Comparison of ENCODE assay signal across 9 cellular contexts in genomic region chr18:68428026-68428425, GRCh38.
A peak's percentile ranks its signal among the peaks of the same experiment; 100 is the strongest.
DNase-seq lines count a peak whose midpoint lies in the region; FAIRE-seq and TF ChIP-seq lines count a peak whose summit lies in the region.
"Had no signal": no experiment of that assay in that cellular context is flagged by ENCODE, and none has a peak within 500 bp of the region (broad histone marks: within the 10 kb centered on the region; RNA-seq: fewer than 3 reads in every experiment).

No MANE protein-coding gene starts in this region.

- TF ChIP-seq CTCF in GM20000 (IDR thresholded peaks at IDR 0.05; ENCODE audit: extremely low read depth, missing control alignments): no peak

- peak; percentile 42 for DNase-seq in NCI-H748 (lab: John Stamatoyannopoulos, UW; ENCODE audit: unreplicated experiment)
- DNase-seq in NCI-H748 treated with DMSO at 0.1 percent for 48 hours (lab: John Stamatoyannopoulos, UW): no peak
- peak; percentile 48 for DNase-seq in RCC 7860 (ENCODE audit: low spot score)
- peak; percentile 49 for DNase-seq in fibroblast of the conjunctiva (ENCODE audit: low read depth)
- DNase-seq in superior temporal gyrus (ENCODE audit: extremely low spot score): peak; percentile 73
- DNase-seq in activated CD8-positive, alpha-beta memory T cell treated with anti-CD3 and anti-CD28 coated beads, Interleukin-2, amount 50 U/mL, for 4 hours: no peak
- no peak for DNase-seq in GM20000 (ENCODE audit: low spot score)
- DNase-seq in HuH-7 (ENCODE audit: low spot score): no peak
- DNase-seq: activated CD4-positive, alpha-beta T cell treated with anti-CD3 and anti-CD28 coated beads, Interleukin-2, amount 50 U/mL, for 48 hours had no signal

- peak; percentile 93 for FAIRE-seq in RCC 7860 (lab: Jason Lieb, UNC)

Comparison
In these comparisons a context has a peak if more than half of its experiments do, and no peak if none do; other contexts are left out.
1. DNase-seq: peak in NCI-H748 (single experiment), RCC 7860 (single experiment), fibroblast of the conjunctiva (single experiment) and superior temporal gyrus (single experiment); none in NCI-H748 treated with DMSO at 0.1 percent for 48 hours (single experiment), activated CD8-positive, alpha-beta memory T cell treated with anti-CD3 and anti-CD28 coated beads, Interleukin-2, amount 50 U/mL, for 4 hours (single experiment), GM20000 (single experiment) and HuH-7 (single experiment).